ENCODE assay signal across 8 cellular contexts in genomic region chr2:231666171-231667095, GRCh38. TPM values are rescaled to one million over a fixed set of nuclear protein-coding genes. Genes with fewer than 3 reads are reported as not detected.
DNase-seq lines count a peak whose midpoint lies in the region; ATAC-seq and TF ChIP-seq lines count a peak whose summit lies in the region.

No MANE protein-coding gene starts in this region.

- ATAC-seq in GM19324 (IDR thresholded peaks at IDR 0.05; ENCODE audit: low FRiP score, unreplicated experiment) (peak; percentile 36), HG03439 (IDR thresholded peaks at IDR 0.05; ENCODE audit: unreplicated experiment) (peak; percentile 30), RWPE2 (ENCODE audit: low read depth) (peak; percentile 74), upper lobe of right lung (peak; percentile 89)

- DNase-seq in COLO668 (lab: John Stamatoyannopoulos, UW; ENCODE audit: unreplicated experiment) (peak; percentile 94), RWPE2 (ENCODE audit: low spot score) (peak; percentile 75), epithelial cell of esophagus (ENCODE audit: low read depth) (peak; percentile 57), mesothelial cell of epicardium (ENCODE audit: low spot score in 2 of 2, unreplicated experiment in 2 of 2) (peak in 1 of 2 experiments; percentile 67), upper lobe of right lung (peak; percentile 98), D341Med (ENCODE audit: low spot score) (no peak)

- H3K27ac Mint-ChIP-seq in mesothelial cell of epicardium = peak overlapping the region; percentile 98

- intact Hi-C loops in upper lobe of right lung (cut with DNase I) = no loop called here

- H3K27me3 ChIP-seq in RWPE2 (ENCODE audit: insufficient read depth, poor library complexity, severe bottlenecking) (no peaks in the 10 kb centered on the region), upper lobe of right lung (no peaks in the 10 kb centered on the region)

- TF ChIP-seq CTCF in RWPE2 (IDR thresholded peaks at IDR 0.05; ENCODE audit: poor library complexity, severe bottlenecking) = no peak
- no peak for TF ChIP-seq CTCF in epithelial cell of esophagus (IDR thresholded peaks at IDR 0.05; ENCODE audit: insufficient read depth, low read depth, low read length, missing control alignments)
- no peak for TF ChIP-seq CTCF in mesothelial cell of epicardium (IDR thresholded peaks at IDR 0.05; ENCODE audit: unreplicated experiment)
- no peak for TF ChIP-seq CTCF in upper lobe of right lung (IDR thresholded peaks at IDR 0.05)

- H3K4me1 Mint-ChIP-seq in mesothelial cell of epicardium = peaks cover 23% of the 10 kb centered on the region

- H3K27ac ChIP-seq in RWPE2 (ENCODE audit: poor library complexity, severe bottlenecking) (peak overlapping the region; percentile 30), upper lobe of right lung (peak overlapping the region; percentile 97)

- H3K27me3 Mint-ChIP-seq in mesothelial cell of epicardium (ENCODE audit: low read depth) = no peaks in the 10 kb centered on the region

- H3K36me3 ChIP-seq in RWPE2 (ENCODE audit: low read depth) (no peaks in the 10 kb centered on the region), upper lobe of right lung (no peaks in the 10 kb centered on the region)

- H3K36me3 Mint-ChIP-seq in mesothelial cell of epicardium = no peaks in the 10 kb centered on the region

- no peaks in the 10 kb centered on the region for H3K9me3 Mint-ChIP-seq in mesothelial cell of epicardium

- peak overlapping the region; percentile 48 for H3K4me3 Mint-ChIP-seq in mesothelial cell of epicardium

- H3K4me1 ChIP-seq in RWPE2 (ENCODE audit: insufficient read depth, poor library complexity, severe bottlenecking) (peaks cover 4% of the 10 kb centered on the region), upper lobe of right lung (peaks cover 39% of the 10 kb centered on the region)

- no peaks in the 10 kb centered on the region for H3K9me3 ChIP-seq in RWPE2 (ENCODE audit: severe bottlenecking)
- H3K9me3 ChIP-seq in upper lobe of right lung = no peaks in the 10 kb centered on the region

- peak overlapping the region; percentile 7 for H3K4me3 ChIP-seq in RWPE2 (ENCODE audit: severe bottlenecking)
- peak overlapping the region; percentile 10 for H3K4me3 ChIP-seq in epithelial cell of esophagus (ENCODE audit: low read length)
- peak overlapping the region; percentile 61 for H3K4me3 ChIP-seq in upper lobe of right lung

RNA-seq across cellular contexts. Expression of gene PTMA, which starts 41.9 kb away (rescaled TPM):
- total RNA-seq in mesothelial cell of epicardium (1,098 to 1,149 TPM (median 1,136 TPM) in 3 replicates), upper lobe of right lung (744 TPM)

Comparison
In these comparisons a context has a peak if more than half of its experiments do, and no peak if none do; other contexts are left out.
1. ATAC-seq: peak in every context shown above with its lines; median percentile 89 in upper lobe of right lung; 74 in RWPE2; 36 in GM19324; 30 in HG03439.
2. H3K4me3 ChIP-seq: peak in every context shown above with its lines; median percentile 61 in upper lobe of right lung; 10 in epithelial cell of esophagus; 7 in RWPE2.